In genomic region chr17:56737741-56738161, GRCh38 we compare ENCODE assay signal across 12 cellular contexts.
DNase-seq lines count a peak whose midpoint lies in the region; ATAC-seq, FAIRE-seq and TF ChIP-seq lines count a peak whose summit lies in the region.
"Had no signal": no experiment of that assay in that cellular context is flagged by ENCODE, and none has a peak within 500 bp of the region (broad histone marks: within the 10 kb centered on the region; RNA-seq: fewer than 3 reads in every experiment).

No MANE protein-coding gene starts in this region.

- FAIRE-seq in RCC 7860 (lab: Jason Lieb, UNC), result no peak
- FAIRE-seq: G401.6 had no signal

- H3K27ac ChIP-seq in breast epithelium, result peak overlapping the region; percentile 55 to 56
- H3K27ac ChIP-seq in upper lobe of right lung, result no peak overlapping the region
- H3K27ac ChIP-seq: skin epidermis had no signal

- H3K36me3 Mint-ChIP-seq in MCF 10A (ENCODE audit: insufficient read depth, unreplicated experiment), result no peaks in the 10 kb centered on the region
- H3K36me3 Mint-ChIP-seq in activated CD4-positive, alpha-beta memory T cell treated with anti-CD3 and anti-CD28 coated beads, Interleukin-2, amount 10 ng/mL, durations not matched to agents 7 days and 5 days (ENCODE audit: low read depth), result no peaks in the 10 kb centered on the region
- H3K36me3 Mint-ChIP-seq: activated CD8-positive, alpha-beta memory T cell treated with anti-CD3 and anti-CD28 coated beads, Interleukin-2, amount 10 ng/mL, durations not matched to agents 7 days and 5 days had no signal

- H3K4me1 Mint-ChIP-seq in MCF 10A (ENCODE audit: insufficient read depth, unreplicated experiment), result peaks cover 6% of the 10 kb centered on the region
- H3K4me1 Mint-ChIP-seq in activated CD4-positive, alpha-beta memory T cell treated with anti-CD3 and anti-CD28 coated beads, Interleukin-2, amount 10 ng/mL, durations not matched to agents 7 days and 5 days, result no peaks in the 10 kb centered on the region
- H3K4me1 Mint-ChIP-seq: activated CD8-positive, alpha-beta memory T cell treated with anti-CD3 and anti-CD28 coated beads, Interleukin-2, amount 10 ng/mL, durations not matched to agents 7 days and 5 days; activated naive CD8-positive, alpha-beta T cell treated with anti-CD3 and anti-CD28 coated beads, Interleukin-2, amount 50 U/mL, for 24 hours had no signal

- H3K27me3 Mint-ChIP-seq in MCF 10A (ENCODE audit: insufficient read depth, unreplicated experiment), result no peaks in the 10 kb centered on the region
- H3K27me3 Mint-ChIP-seq in activated CD4-positive, alpha-beta memory T cell treated with anti-CD3 and anti-CD28 coated beads, Interleukin-2, amount 10 ng/mL, durations not matched to agents 7 days and 5 days, result peaks cover 24% of the 10 kb centered on the region
- H3K27me3 Mint-ChIP-seq: activated naive CD8-positive, alpha-beta T cell treated with anti-CD3 and anti-CD28 coated beads, Interleukin-2, amount 50 U/mL, for 24 hours had no signal

- no peak for TF ChIP-seq POLR2A in breast epithelium (IDR thresholded peaks at IDR 0.05)

- H3K4me3 Mint-ChIP-seq in MCF 10A (ENCODE audit: unreplicated experiment), result no peak overlapping the region
- no peak overlapping the region for H3K4me3 Mint-ChIP-seq in activated CD4-positive, alpha-beta memory T cell treated with anti-CD3 and anti-CD28 coated beads, Interleukin-2, amount 10 ng/mL, durations not matched to agents 7 days and 5 days
- H3K4me3 Mint-ChIP-seq: activated CD8-positive, alpha-beta memory T cell treated with anti-CD3 and anti-CD28 coated beads, Interleukin-2, amount 10 ng/mL, durations not matched to agents 7 days and 5 days; activated naive CD8-positive, alpha-beta T cell treated with anti-CD3 and anti-CD28 coated beads, Interleukin-2, amount 50 U/mL, for 24 hours had no signal

- H3K9me3 Mint-ChIP-seq in MCF 10A (ENCODE audit: unreplicated experiment), result no peaks in the 10 kb centered on the region
- H3K9me3 Mint-ChIP-seq in activated CD4-positive, alpha-beta memory T cell treated with anti-CD3 and anti-CD28 coated beads, Interleukin-2, amount 10 ng/mL, durations not matched to agents 7 days and 5 days, result no peaks in the 10 kb centered on the region
- H3K9me3 Mint-ChIP-seq: activated naive CD8-positive, alpha-beta T cell treated with anti-CD3 and anti-CD28 coated beads, Interleukin-2, amount 50 U/mL, for 24 hours had no signal

- H3K4me1 ChIP-seq in breast epithelium, result peaks cover 0 to 5% of the 10 kb centered on the region in 2 donors
- no peaks in the 10 kb centered on the region for H3K4me1 ChIP-seq in upper lobe of right lung

- CTCF ChIA-PET in MCF 10A (lab: Yijun Ruan, JAX), result interaction anchor here (0.6 to 1.0 kb wide), 2 partner anchors 21 to 23 kb away, joined by 3 read pairs; no protein-coding TSS in a partner anchor
- CTCF ChIA-PET in activated CD4-positive, alpha-beta memory T cell treated with anti-CD3 and anti-CD28 coated beads, Interleukin-2, amount 10 ng/mL, durations not matched to agents 7 days and 5 days (lab: Charles Lee), result no interaction called here

- H3K9me3 ChIP-seq in breast epithelium (no peaks in the 10 kb centered on the region), upper lobe of right lung (no peaks in the 10 kb centered on the region)

- no peak overlapping the region for H3K27ac Mint-ChIP-seq in MCF 10A (ENCODE audit: low read depth, unreplicated experiment)
- no peak overlapping the region for H3K27ac Mint-ChIP-seq in activated CD4-positive, alpha-beta memory T cell treated with anti-CD3 and anti-CD28 coated beads, Interleukin-2, amount 10 ng/mL, durations not matched to agents 7 days and 5 days
- H3K27ac Mint-ChIP-seq: activated CD8-positive, alpha-beta memory T cell treated with anti-CD3 and anti-CD28 coated beads, Interleukin-2, amount 10 ng/mL, durations not matched to agents 7 days and 5 days; activated naive CD8-positive, alpha-beta T cell treated with anti-CD3 and anti-CD28 coated beads, Interleukin-2, amount 50 U/mL, for 24 hours had no signal

- ATAC-seq in upper lobe of right lung (peak; percentile 32), HG03342 (IDR thresholded peaks at IDR 0.05; ENCODE audit: unreplicated experiment) (no peak)
- ATAC-seq: activated CD8-positive, alpha-beta memory T cell treated with anti-CD3 and anti-CD28 coated beads, Interleukin-2, amount 10 ng/mL, durations not matched to agents 7 days and 5 days; activated naive CD8-positive, alpha-beta T cell treated with anti-CD3 and anti-CD28 coated beads, Interleukin-2, amount 50 U/mL, for 24 hours had no signal

- no peaks in the 10 kb centered on the region for H3K27me3 ChIP-seq in breast epithelium
- no peaks in the 10 kb centered on the region for H3K27me3 ChIP-seq in upper lobe of right lung

- peak; percentile 47 to 61 for DNase-seq in breast epithelium (ENCODE audit: low spot score in 2 of 2)
- DNase-seq in MCF 10A (ENCODE audit: unreplicated experiment), result no peak
- DNase-seq in RCC 7860 (ENCODE audit: low spot score), result peak; percentile 4
- peak; percentile 53 for DNase-seq in fibroblast of villous mesenchyme (ENCODE audit: low read depth)
- DNase-seq in upper lobe of right lung, result no peak
- DNase-seq in activated CD4-positive, alpha-beta memory T cell treated with anti-CD3 and anti-CD28 coated beads, Interleukin-2, amount 10 ng/mL, durations not matched to agents 7 days and 5 days, result no peak
- no peak for DNase-seq in SK-N-DZ (ENCODE audit: low spot score)
- DNase-seq: activated CD8-positive, alpha-beta memory T cell treated with anti-CD3 and anti-CD28 coated beads, Interleukin-2, amount 10 ng/mL, durations not matched to agents 7 days and 5 days; activated naive CD8-positive, alpha-beta T cell treated with anti-CD3 and anti-CD28 coated beads, Interleukin-2, amount 50 U/mL, for 24 hours had no signal

- H3K4me3 ChIP-seq in breast epithelium, result peak overlapping the region in 1 of 3 donors; percentile 39
- no peak overlapping the region for H3K4me3 ChIP-seq in fibroblast of villous mesenchyme (ENCODE audit: low read depth, low read length)
- H3K4me3 ChIP-seq in upper lobe of right lung, result no peak overlapping the region
- H3K4me3 ChIP-seq: skin epidermis had no signal

- intact Hi-C loops in breast epithelium (cut with DNase I; ENCODE audit: low total_unique reads) (no loop called here), MCF 10A (cut with micrococcal nuclease) (no loop called here), upper lobe of right lung (cut with DNase I) (no loop called here)

- TF ChIP-seq CTCF in breast epithelium (IDR thresholded peaks at IDR 0.05) (no peak), MCF 10A (IDR thresholded peaks at IDR 0.05; ENCODE audit: unreplicated experiment) (no peak), fibroblast of villous mesenchyme (IDR thresholded peaks at IDR 0.05; ENCODE audit: insufficient read depth, low read depth, low read length) (no peak), upper lobe of right lung (IDR thresholded peaks at IDR 0.05) (no peak)

- POLR2A ChIA-PET in MCF 10A (lab: Yijun Ruan, JAX), result no interaction called here
- POLR2A ChIA-PET in activated CD4-positive, alpha-beta memory T cell treated with anti-CD3 and anti-CD28 coated beads, Interleukin-2, amount 10 ng/mL, durations not matched to agents 7 days and 5 days (lab: Charles Lee), result interaction anchor here (1.0 kb wide), 1 partner anchor 155 kb away, joined by 3 read pairs; no protein-coding TSS in a partner anchor

- BruUV-seq in MCF 10A (replicated peaks; lab: Mats Ljungman, UMichigan), result no TSS peak

- no peaks in the 10 kb centered on the region for H3K36me3 ChIP-seq in breast epithelium
- H3K36me3 ChIP-seq in upper lobe of right lung, result no peaks in the 10 kb centered on the region

Comparison
In these comparisons a context has a peak if more than half of its experiments do, and no peak if none do; other contexts are left out.
1. DNase-seq: peak in breast epithelium (2 of 2), RCC 7860 (single experiment) and fibroblast of villous mesenchyme (single experiment); none in MCF 10A (single experiment), upper lobe of right lung (single experiment), activated CD4-positive, alpha-beta memory T cell treated with anti-CD3 and anti-CD28 coated beads, Interleukin-2, amount 10 ng/mL, durations not matched to agents 7 days and 5 days (single experiment) and SK-N-DZ (single experiment).